ENCODE assay signal across 8 cellular contexts in genomic region chr22:38176170-38176741, GRCh38. TPM values are rescaled to one million over a fixed set of nuclear protein-coding genes. Genes with fewer than 3 reads are reported as not detected.
DNase-seq lines count a peak whose midpoint lies in the region; ATAC-seq and TF ChIP-seq lines count a peak whose summit lies in the region.

No MANE protein-coding gene starts in this region.

- H3K4me2 ChIP-seq in HCT116 (ENCODE audit: low read length) = peak overlapping the region; percentile 96; the same call in 1 of the 2 replicates

- H3K4me3 Mint-ChIP-seq in activated T-helper 17 cell treated with anti-CD3 and anti-CD28 coated beads, Interleukin-2, amount 50 U/mL, for 72 hours = peak overlapping the region; percentile 56

- peaks cover 5% of the 10 kb centered on the region for H3K79me2 ChIP-seq in HCT116 (ENCODE audit: insufficient read depth, low read length)

- H3K27ac Mint-ChIP-seq in activated T-helper 17 cell treated with anti-CD3 and anti-CD28 coated beads, Interleukin-2, amount 50 U/mL, for 72 hours = peak overlapping the region; percentile 74

- no peak for TF ChIP-seq CTCF in AG09309 (IDR thresholded peaks at IDR 0.05; ENCODE audit: control insufficient read depth, insufficient read depth, low read depth, low read length, missing control alignments)
- TF ChIP-seq CTCF in HCT116 (IDR thresholded peaks at IDR 0.05 in 2 of 3, conservative IDR thresholded peaks at IDR 0.05 in 1 of 3; ENCODE audit: borderline replicate concordance in 1 of 3, insufficient read depth in 1 of 3, low read depth in 2 of 3, low read length in 2 of 3) = no peak

- peak; percentile 60 for DNase-seq in AG09309 (ENCODE audit: low read depth)
- DNase-seq in HCT116 (ENCODE audit: low read depth, low spot score) = no peak
- DNase-seq in glomerular visceral epithelial cell (ENCODE audit: extremely low spot score) = peak; percentile 93
- no peak for DNase-seq in NCI-H1694 treated with DMSO at 0.1 percent for 48 hours (lab: John Stamatoyannopoulos, UW)

- 0 out of 2 replicates have a peak overlapping the region, but pooled peaks have one; percentile 55 for H3K9ac ChIP-seq in HCT116 (ENCODE audit: low read length)
- peak overlapping the region; percentile 57 to 80 (median 72) for H3K9ac ChIP-seq in skeletal muscle tissue (ENCODE audit: low read depth in 1 of 3, low read length in 3 of 3)

- no peak overlapping the region for H3K4me3 ChIP-seq in AG09309 (ENCODE audit: control insufficient read depth, low read depth, low read length)
- no peak overlapping the region for H3K4me3 ChIP-seq in HCT116 (replicated peaks in 1 of 2; ENCODE audit: low read depth in 1 of 2, low read length in 2 of 2)
- H3K4me3 ChIP-seq in skeletal muscle tissue (ENCODE audit: low read length in 3 of 3) = peak overlapping the region in 2 of 3 donors; percentile 30 to 60

- H3K27me3 Mint-ChIP-seq in activated T-helper 17 cell treated with anti-CD3 and anti-CD28 coated beads, Interleukin-2, amount 50 U/mL, for 72 hours = no peaks in the 10 kb centered on the region

- CTCF ChIA-PET in HCT116 (lab: Charles Lee) = no interaction called here

- H3K27ac ChIP-seq in HCT116 (ENCODE audit: low read depth, low read length) (peak overlapping the region; percentile 97; the same call in 1 of the 2 replicates), skeletal muscle tissue (ENCODE audit: low read depth, low read length) (peak overlapping the region; percentile 100)

- ATAC-seq in HCT116 (no peak), GM21526 (IDR thresholded peaks at IDR 0.05; ENCODE audit: low FRiP score, unreplicated experiment) (no peak), GM21447 (IDR thresholded peaks at IDR 0.05; ENCODE audit: unreplicated experiment) (no peak)
- ATAC-seq in activated T-helper 17 cell treated with anti-CD3 and anti-CD28 coated beads, Interleukin-2, amount 50 U/mL, for 72 hours (replicated peaks) = peak; percentile 41

- H3K27me3 ChIP-seq in HCT116 (ENCODE audit: insufficient read depth, low read length) = no peaks in the 10 kb centered on the region
- H3K27me3 ChIP-seq in skeletal muscle tissue (ENCODE audit: control insufficient read depth in 3 of 3, insufficient read depth in 3 of 3, low read length in 3 of 3) = no peaks in the 10 kb centered on the region

- H2AFZ ChIP-seq in HCT116 (ENCODE audit: low read depth, low read length, poor library complexity, severe bottlenecking) = no peak overlapping the region

- no TSS peak for BruUV-seq in HCT116 (replicated peaks; lab: Mats Ljungman, UMichigan)

- H3K4me1 ChIP-seq in HCT116 (ENCODE audit: control insufficient read depth in 1 of 2, insufficient read depth in 2 of 2, low read length in 2 of 2) = peaks cover 49 to 58% of the 10 kb centered on the region in 2 experiments
- peaks cover 48 to 73% (median 72%) of the 10 kb centered on the region in 3 donors for H3K4me1 ChIP-seq in skeletal muscle tissue (ENCODE audit: control insufficient read depth in 3 of 3, insufficient read depth in 3 of 3, low read length in 3 of 3)

- peaks cover 8% of the 10 kb centered on the region for H3K36me3 Mint-ChIP-seq in activated T-helper 17 cell treated with anti-CD3 and anti-CD28 coated beads, Interleukin-2, amount 50 U/mL, for 72 hours (ENCODE audit: low read depth)

- H3K9me2 ChIP-seq in HCT116 (ENCODE audit: insufficient read depth) = no peaks in the 10 kb centered on the region

- TF ChIP-seq RAD21 in HCT116 (IDR thresholded peaks at IDR 0.05; ENCODE audit: low read depth) = no peak

- H3K4me1 Mint-ChIP-seq in activated T-helper 17 cell treated with anti-CD3 and anti-CD28 coated beads, Interleukin-2, amount 50 U/mL, for 72 hours = peaks cover 43% of the 10 kb centered on the region

- H3K9me3 Mint-ChIP-seq in activated T-helper 17 cell treated with anti-CD3 and anti-CD28 coated beads, Interleukin-2, amount 50 U/mL, for 72 hours = no peaks in the 10 kb centered on the region

- POLR2A ChIA-PET in HCT116 (lab: Charles Lee) = interaction anchor here (0.6 to 1.3 kb wide), 3 partner anchors 40 to 369 kb away, joined by 3 to 4 read pairs (median 3); partner anchors contain the start of gene GCAT

- H4K20me1 ChIP-seq in HCT116 (ENCODE audit: insufficient read depth) = no peaks in the 10 kb centered on the region

- RAD21 ChIA-PET in HCT116 (lab: Charles Lee; ENCODE audit: low non-redundant PET in 1 of 2, low total read pairs in 2 of 2, uncharacterized antibody in 2 of 2, unreplicated experiment in 2 of 2) = no interaction called here

- H3K9me3 ChIP-seq in HCT116 (ENCODE audit: control insufficient read depth in 1 of 2, insufficient read depth in 1 of 2, low read depth in 1 of 2, low read length in 2 of 2) = no peaks in the 10 kb centered on the region
- no peaks in the 10 kb centered on the region for H3K9me3 ChIP-seq in skeletal muscle tissue (ENCODE audit: control insufficient read depth in 3 of 3, low read length in 3 of 3)

- TF ChIP-seq POLR2A in HCT116 (IDR thresholded peaks at IDR 0.05; ENCODE audit: borderline replicate concordance, extremely low read depth, insufficient read depth, insufficient read length) = no peak

- H3K36me3 ChIP-seq in HCT116 (ENCODE audit: control insufficient read depth in 1 of 2, insufficient read depth in 2 of 2, low read length in 2 of 2) = no peaks in the 10 kb centered on the region
- H3K36me3 ChIP-seq in skeletal muscle tissue (ENCODE audit: control insufficient read depth in 3 of 3, insufficient read depth in 3 of 3, low read length in 3 of 3) = no peaks in the 10 kb centered on the region

- intact Hi-C loops in HCT116 (cut with micrococcal nuclease) = no loop called here

TF ChIP-seq in HCT116, 20 proteins besides CTCF, POLR2A, EP300 and RAD21 (continues in another document):
- TF ChIP-seq EGR1 (IDR thresholded peaks at IDR 0.05; ENCODE audit: low read depth) = no peak
- no peak for TF ChIP-seq SIN3A (IDR thresholded peaks at IDR 0.05; ENCODE audit: low read depth)
- no peak for TF ChIP-seq YY1 (IDR thresholded peaks at IDR 0.05; ENCODE audit: extremely low read depth, insufficient replicate concordance, low read depth, low read length)
- TF ChIP-seq TCF7L2 (IDR thresholded peaks at IDR 0.05; ENCODE audit: borderline replicate concordance, extremely low read depth, insufficient read depth, insufficient read length) = no peak
- TF ChIP-seq, protein P1, sequence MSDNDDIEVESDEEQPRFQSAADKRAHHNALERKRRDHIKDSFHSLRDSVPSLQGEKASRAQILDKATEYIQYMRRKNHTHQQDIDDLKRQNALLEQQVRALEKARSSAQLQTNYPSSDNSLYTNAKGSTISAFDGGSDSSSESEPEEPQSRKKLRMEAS (IDR thresholded peaks at IDR 0.05) = no peak
- no peak for TF ChIP-seq FOSL1 (IDR thresholded peaks at IDR 0.05; ENCODE audit: low read depth)
- no peak for TF ChIP-seq EZH2phosphoT487 (IDR thresholded peaks at IDR 0.05; ENCODE audit: borderline replicate concordance)
- TF ChIP-seq ZNF274 (IDR thresholded peaks at IDR 0.05; ENCODE audit: low read depth, low read length) = no peak
- no peak for TF ChIP-seq CBX3 (IDR thresholded peaks at IDR 0.05; ENCODE audit: low read depth)
- no peak for TF ChIP-seq POLR2AphosphoS5 (IDR thresholded peaks at IDR 0.05; ENCODE audit: low read depth, low read length)
- TF ChIP-seq EZH2 (IDR thresholded peaks at IDR 0.05) = no peak
- no peak for TF ChIP-seq ZFX (IDR thresholded peaks at IDR 0.05)
- TF ChIP-seq CEBPB (IDR thresholded peaks at IDR 0.05; ENCODE audit: low read depth) = no peak
- no peak for TF ChIP-seq SP1 (IDR thresholded peaks at IDR 0.05; ENCODE audit: low read depth)
- TF ChIP-seq ELF1 (IDR thresholded peaks at IDR 0.05; ENCODE audit: borderline replicate concordance, low read depth) = no peak
- no peak for TF ChIP-seq SRF (IDR thresholded peaks at IDR 0.05; ENCODE audit: low read depth)
- TF ChIP-seq ZBTB33 (IDR thresholded peaks at IDR 0.05; ENCODE audit: extremely low read depth, insufficient replicate concordance, low read length) = no peak
- no peak for TF ChIP-seq JUND (IDR thresholded peaks at IDR 0.05)
- TF ChIP-seq, protein P2, sequence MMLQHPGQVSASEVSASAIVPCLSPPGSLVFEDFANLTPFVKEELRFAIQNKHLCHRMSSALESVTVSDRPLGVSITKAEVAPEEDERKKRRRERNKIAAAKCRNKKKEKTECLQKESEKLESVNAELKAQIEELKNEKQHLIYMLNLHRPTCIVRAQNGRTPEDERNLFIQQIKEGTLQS (IDR thresholded peaks at IDR 0.05) = no peak

RNA-seq across cellular contexts. Expression of gene PLA2G6, which starts 5.4 kb away (rescaled TPM):
- total RNA-seq in HCT116 (2021; ENCODE audit: unreplicated experiment) (36.0 TPM), skeletal muscle tissue (14.1 TPM)
- 24.8 and 27.6 TPM in 2 replicates for polyA plus RNA-seq in HCT116 (2012)
- total RNA-seq in activated T-helper 17 cell treated with anti-CD3 and anti-CD28 coated beads, Interleukin-2, amount 50 U/mL, for 72 hours = 10 to 100 TPM; 36.6 to 90.7 TPM

RNA-seq across cellular contexts. Expression of gene MAFF, which starts 25.5 kb away (rescaled TPM):
- total RNA-seq in HCT116 (2021; ENCODE audit: unreplicated experiment) (26.0 TPM), skeletal muscle tissue (4.2 TPM)
- polyA plus RNA-seq in HCT116 (2012) = 19.6 and 30.2 TPM in 2 replicates
- 10 to 100 TPM; 15.7 to 58.8 TPM for total RNA-seq in activated T-helper 17 cell treated with anti-CD3 and anti-CD28 coated beads, Interleukin-2, amount 50 U/mL, for 72 hours

Comparison
In these comparisons a context has a peak if more than half of its experiments do, and no peak if none do; other contexts are left out.
1. DNase-seq: peak in AG09309 (single experiment) and glomerular visceral epithelial cell (single experiment); none in HCT116 (single experiment) and NCI-H1694 treated with DMSO at 0.1 percent for 48 hours (single experiment).
2. H3K4me3 ChIP-seq: peak in skeletal muscle tissue (2 of 3); none in AG09309 (single experiment) and HCT116 (0 of 2).